ENCODE assay signal across 21 cellular contexts in the genomic region with DNA sequence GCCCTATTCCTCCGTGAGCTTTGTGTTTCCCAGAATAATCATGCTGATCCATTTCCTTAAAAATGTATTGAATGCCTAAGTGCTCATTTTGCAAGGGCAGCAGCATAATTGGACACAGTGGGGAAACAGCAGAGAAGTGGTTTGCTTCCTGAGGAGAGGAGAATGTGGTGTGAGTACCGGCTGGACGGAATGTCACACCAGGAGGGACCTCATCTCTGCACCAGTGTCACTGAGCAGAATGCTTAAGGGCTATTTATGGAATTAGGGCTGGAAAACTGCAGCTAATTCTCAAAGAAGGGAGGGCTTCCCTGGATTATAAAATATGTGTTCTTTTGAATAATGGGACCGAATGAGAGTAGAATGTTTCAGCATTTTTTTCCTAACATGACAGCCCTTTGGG.
DNase-seq lines count a peak whose midpoint lies in the region; ATAC-seq and TF ChIP-seq lines count a peak whose summit lies in the region.
"Had no signal": no experiment of that assay in that cellular context is flagged by ENCODE, and none has a peak within 500 bp of the region (broad histone marks: within the 10 kb centered on the region; RNA-seq: fewer than 3 reads in every experiment).

No MANE protein-coding gene starts in this region.

- CTCF ChIA-PET in CD8-positive, alpha-beta T cell (lab: Charles Lee), result no interaction called here

- H2BK120ac ChIP-seq in mesendoderm (ENCODE audit: low read depth, low read length), result no peak overlapping the region

- H3K4me2 ChIP-seq in mesendoderm (ENCODE audit: low read length), result no peak overlapping the region
- H3K4me2 ChIP-seq: A549, BLaER1 had no signal

- H3K18ac ChIP-seq in mesendoderm (ENCODE audit: low read length), result no peak overlapping the region

- H3K36me3 Mint-ChIP-seq in CD8-positive, alpha-beta T cell, result no peaks in the 10 kb centered on the region
- H3K36me3 Mint-ChIP-seq in activated T-helper 17 cell treated with anti-CD3 and anti-CD28 coated beads, Interleukin-2, amount 50 U/mL, for 72 hours (ENCODE audit: low read depth), result no peaks in the 10 kb centered on the region
- H3K36me3 Mint-ChIP-seq: CD4-positive, CD25-positive, alpha-beta regulatory T cell; CD8-positive, alpha-beta memory T cell had no signal

- no peaks in the 10 kb centered on the region for H3K27me3 Mint-ChIP-seq in CD8-positive, alpha-beta T cell (ENCODE audit: low read depth)
- H3K27me3 Mint-ChIP-seq in activated T-helper 17 cell treated with anti-CD3 and anti-CD28 coated beads, Interleukin-2, amount 50 U/mL, for 72 hours, result no peaks in the 10 kb centered on the region
- H3K27me3 Mint-ChIP-seq: B cell; CD4-positive, CD25-positive, alpha-beta regulatory T cell; CD8-positive, alpha-beta memory T cell had no signal

- no peaks in the 10 kb centered on the region for H3K79me1 ChIP-seq in mesendoderm (ENCODE audit: low read length)

- in situ Hi-C loops in G401 (cut with HindIII; ENCODE audit: low sequenced_read_pairs), result no loop called here

- no CpG with 5 or more reads among the region's 4 CpGs for WGBS in mesendoderm (ENCODE audit: extremely low coverage, insufficient coverage, low lambda C conversion rate)

- H4K5ac ChIP-seq in mesendoderm (ENCODE audit: low read length), result no peak overlapping the region

- no peak overlapping the region for H3K27ac Mint-ChIP-seq in CD8-positive, alpha-beta T cell
- H3K27ac Mint-ChIP-seq in activated T-helper 17 cell treated with anti-CD3 and anti-CD28 coated beads, Interleukin-2, amount 50 U/mL, for 72 hours, result no peak overlapping the region
- H3K27ac Mint-ChIP-seq: B cell; CD4-positive, CD25-positive, alpha-beta regulatory T cell; CD8-positive, alpha-beta memory T cell; HFFc6 had no signal

- peak; percentile 89 for DNase-seq in G401 (ENCODE audit: low spot score)
- DNase-seq in cerebellar cortex (ENCODE audit: low spot score), result peak; percentile 85
- DNase-seq in mesendoderm, result peak; percentile 38
- no peak for DNase-seq in CD8-positive, alpha-beta T cell
- DNase-seq in stimulated activated naive CD4-positive, alpha-beta T cell treated with Interleukin-2 at 50 U/mL for 16 hours (lab: John Stamatoyannopoulos, UW), result no peak
- no peak for DNase-seq in activated CD8-positive, alpha-beta memory T cell treated with anti-CD3 and anti-CD28 coated beads, Interleukin-2, amount 50 U/mL, for 48 hours
- DNase-seq: 8988T; CD4-positive, CD25-positive, alpha-beta regulatory T cell; CD8-positive, alpha-beta memory T cell; DMS 273 treated with DMSO at 0.1 percent for 48 hours; DMS79; EL; GF-D8; GOT3; HFFc6 had no signal

- no peaks in the 10 kb centered on the region for H3K4me1 ChIP-seq in mesendoderm (ENCODE audit: control insufficient read depth, low read depth, low read length)
- no peaks in the 10 kb centered on the region for H3K4me1 ChIP-seq in CD8-positive, alpha-beta T cell (ENCODE audit: insufficient read depth, low read length)
- H3K4me1 ChIP-seq: A549, BLaER1, HAP-1 had no signal

- no peak overlapping the region for H3K56ac ChIP-seq in mesendoderm (ENCODE audit: low read length)

- no peak overlapping the region for H4K8ac ChIP-seq in mesendoderm (ENCODE audit: low read depth, low read length)

- no peaks in the 10 kb centered on the region for H3K4me1 Mint-ChIP-seq in CD8-positive, alpha-beta T cell (ENCODE audit: low read depth)
- no peaks in the 10 kb centered on the region for H3K4me1 Mint-ChIP-seq in activated T-helper 17 cell treated with anti-CD3 and anti-CD28 coated beads, Interleukin-2, amount 50 U/mL, for 72 hours
- H3K4me1 Mint-ChIP-seq: B cell; CD4-positive, CD25-positive, alpha-beta regulatory T cell; CD8-positive, alpha-beta memory T cell had no signal

- H3K23ac ChIP-seq in mesendoderm (ENCODE audit: low read length), result no peak overlapping the region

- H2BK5ac ChIP-seq in mesendoderm (ENCODE audit: low read length), result no peak overlapping the region

- no peak overlapping the region for H3K4me3 Mint-ChIP-seq in CD8-positive, alpha-beta T cell
- H3K4me3 Mint-ChIP-seq in activated T-helper 17 cell treated with anti-CD3 and anti-CD28 coated beads, Interleukin-2, amount 50 U/mL, for 72 hours, result no peak overlapping the region
- H3K4me3 Mint-ChIP-seq: B cell; CD8-positive, alpha-beta memory T cell; HFFc6 had no signal

- POLR2A ChIA-PET in CD8-positive, alpha-beta T cell (lab: Charles Lee), result no interaction called here

- no peak overlapping the region for H3K9ac ChIP-seq in mesendoderm (ENCODE audit: low read length)
- H3K9ac ChIP-seq: BLaER1 had no signal

- no peaks in the 10 kb centered on the region for H3K9me3 ChIP-seq in CD8-positive, alpha-beta T cell (ENCODE audit: low read length)
- H3K9me3 ChIP-seq: A549, BLaER1 had no signal

- H3K36me3 ChIP-seq in mesendoderm (ENCODE audit: control insufficient read depth, insufficient read depth, low read length), result no peaks in the 10 kb centered on the region
- no peaks in the 10 kb centered on the region for H3K36me3 ChIP-seq in CD8-positive, alpha-beta T cell (ENCODE audit: insufficient read depth, low read length)
- H3K36me3 ChIP-seq: BLaER1, HAP-1 had no signal

- no peak overlapping the region for H3K4me3 ChIP-seq in mesendoderm (ENCODE audit: low read length)
- H3K4me3 ChIP-seq in CD8-positive, alpha-beta T cell (ENCODE audit: low read depth, low read length), result no peak overlapping the region
- H3K4me3 ChIP-seq: A549, BLaER1, HAP-1 had no signal

- H3K4ac ChIP-seq in mesendoderm (ENCODE audit: low read depth, low read length), result no peak overlapping the region

- intact Hi-C loops in CD8-positive, alpha-beta T cell (cut with DNase I, micrococcal nuclease), result no loop called here

- ATAC-seq in CD8-positive, alpha-beta T cell, result no peak
- ATAC-seq in activated T-helper 17 cell treated with anti-CD3 and anti-CD28 coated beads, Interleukin-2, amount 50 U/mL, for 72 hours (replicated peaks), result no peak
- ATAC-seq: A549 had no signal

- H2AK5ac ChIP-seq in mesendoderm (ENCODE audit: low read length), result no peak overlapping the region

- H3K79me2 ChIP-seq in mesendoderm (ENCODE audit: control insufficient read depth, insufficient read depth, low read length), result no peaks in the 10 kb centered on the region

- no peaks in the 10 kb centered on the region for H3K27me3 ChIP-seq in mesendoderm (ENCODE audit: insufficient read depth, low read length, poor library complexity)
- no peaks in the 10 kb centered on the region for H3K27me3 ChIP-seq in CD8-positive, alpha-beta T cell (ENCODE audit: insufficient read depth, low read length)
- H3K27me3 ChIP-seq: BLaER1 had no signal

- no peak for TF ChIP-seq CTCF in CD8-positive, alpha-beta T cell (IDR thresholded peaks at IDR 0.05)

- H3K9me3 Mint-ChIP-seq in CD8-positive, alpha-beta T cell, result peaks cover 7% of the 10 kb centered on the region
- peaks cover 7% of the 10 kb centered on the region for H3K9me3 Mint-ChIP-seq in activated T-helper 17 cell treated with anti-CD3 and anti-CD28 coated beads, Interleukin-2, amount 50 U/mL, for 72 hours

- H2BK15ac ChIP-seq in mesendoderm (replicated peaks; ENCODE audit: low read depth), result no peak overlapping the region

- H3K27ac ChIP-seq in mesendoderm (ENCODE audit: low read depth, low read length), result no peak overlapping the region
- no peak overlapping the region for H3K27ac ChIP-seq in CD8-positive, alpha-beta T cell (ENCODE audit: low read depth, low read length)
- H3K27ac ChIP-seq: A549, BLaER1, C4-2B had no signal

Comparison
In these comparisons a context has a peak if more than half of its experiments do, and no peak if none do; other contexts are left out.
1. DNase-seq: peak in G401 (single experiment), cerebellar cortex (single experiment) and mesendoderm (single experiment); none in CD8-positive, alpha-beta T cell (0 of 7), stimulated activated naive CD4-positive, alpha-beta T cell treated with Interleukin-2 at 50 U/mL for 16 hours (single experiment) and activated CD8-positive, alpha-beta memory T cell treated with anti-CD3 and anti-CD28 coated beads, Interleukin-2, amount 50 U/mL, for 48 hours (single experiment).